In the genomic region with DNA sequence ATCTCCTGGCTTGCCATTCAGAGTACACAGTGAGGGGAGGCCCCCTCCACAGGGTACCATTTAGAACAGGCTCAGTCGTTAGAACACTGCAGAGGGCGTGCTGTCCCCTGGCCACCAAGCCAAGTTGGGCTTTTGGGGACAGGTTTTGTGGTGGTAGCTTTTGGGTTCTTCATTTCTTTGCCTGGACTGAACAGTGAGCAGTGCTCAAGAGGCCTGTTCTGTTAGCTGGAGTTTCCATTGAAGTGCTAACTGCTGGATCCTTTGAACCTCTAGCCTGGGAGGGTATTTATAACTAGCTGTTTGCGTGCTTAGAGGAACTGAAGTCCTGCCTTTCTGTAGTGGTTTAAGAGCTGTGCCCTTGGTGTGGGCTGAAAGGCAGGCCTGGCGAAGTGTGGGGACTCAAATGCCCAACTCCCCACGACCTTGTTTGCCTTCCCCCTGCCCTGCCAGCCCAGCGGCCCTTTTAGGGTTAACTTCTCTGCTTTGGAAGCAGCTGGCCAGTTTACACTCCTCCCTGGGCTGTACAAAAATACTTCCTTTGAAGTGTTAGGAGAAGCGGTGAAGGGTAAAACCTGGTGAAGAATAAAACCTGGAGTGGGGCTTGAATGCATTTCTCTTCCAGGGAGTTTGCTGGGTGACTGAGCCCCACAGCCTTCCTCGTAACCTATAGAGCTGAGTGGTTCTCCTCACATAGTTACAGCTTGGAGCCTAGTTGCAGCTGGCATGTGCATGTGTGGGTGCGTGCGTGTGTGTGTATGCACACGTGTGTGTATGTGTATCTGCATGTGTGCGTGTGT, we compare ENCODE assay signal across 8 cellular contexts. TPM values are rescaled to one million over a fixed set of nuclear protein-coding genes. Genes with fewer than 3 reads are reported as not detected.
DNase-seq lines count a peak whose midpoint lies in the region; ATAC-seq and TF ChIP-seq lines count a peak whose summit lies in the region.

No MANE protein-coding gene starts in this region.

- H3K9me3 ChIP-seq in right cardiac atrium (ENCODE audit: control insufficient read depth, low read length) = no peaks in the 10 kb centered on the region

- TF ChIP-seq POLR2A in GM18505 (IDR thresholded peaks at IDR 0.05; ENCODE audit: borderline replicate concordance, extremely low read depth, insufficient read depth, insufficient read length) = no peak

- no peaks in the 10 kb centered on the region for H3K27me3 ChIP-seq in right cardiac atrium (ENCODE audit: control insufficient read depth, insufficient read depth)

- peak overlapping the region; percentile 96 for H3K27ac ChIP-seq in right cardiac atrium (ENCODE audit: low read length)

- no peak overlapping the region for H3K4me3 ChIP-seq in right cardiac atrium (ENCODE audit: low read length)

- 40% methylated on average over 12 of the region's 12 CpGs for WGBS in right cardiac atrium

- peak; percentile 60 for DNase-seq in HuH-7 (ENCODE audit: low spot score)
- peak; percentile 69 for DNase-seq in SK-N-DZ (ENCODE audit: low spot score)
- peak in 1 of 3 donors; percentile 64 for DNase-seq in right cardiac atrium
- peak; percentile 52 for DNase-seq in smooth muscle cell of the brain vasculature (ENCODE audit: low read depth, low spot score)

- peaks cover 2% of the 10 kb centered on the region for H3K4me1 ChIP-seq in right cardiac atrium (ENCODE audit: control insufficient read depth, insufficient read depth, low read length)

- peak; percentile 82 for ATAC-seq in right cardiac atrium
- ATAC-seq in GM18909 (IDR thresholded peaks at IDR 0.05; ENCODE audit: poor library complexity, unreplicated experiment) = no peak
- no peak for ATAC-seq in GM18505 (IDR thresholded peaks at IDR 0.05; ENCODE audit: unreplicated experiment)
- no peak for ATAC-seq in GM19395 (IDR thresholded peaks at IDR 0.05; ENCODE audit: unreplicated experiment)
- ATAC-seq in GM21423 (IDR thresholded peaks at IDR 0.05; ENCODE audit: unreplicated experiment) = no peak

- intact Hi-C loops in right cardiac atrium (cut with DNase I) = no loop called here

RNA-seq across cellular contexts. Expression of gene ZNRF3, which starts 34.6 kb away (rescaled TPM):
- polyA plus RNA-seq in SK-N-DZ (2014; cell fraction: cytosol; rRNA removed) = 10.8 and 10.9 TPM in 2 replicates
- 6.6 and 8.7 TPM in 2 replicates for polyA plus RNA-seq in SK-N-DZ (2014; cell fraction: nucleus; rRNA removed)
- total RNA-seq in right cardiac atrium = 1 to 10 TPM; 8.4 to 9.4 (median 8.8) TPM
- polyA plus RNA-seq in right cardiac atrium = 4.0 TPM

Comparison
In these comparisons a context has a peak if more than half of its experiments do, and no peak if none do; other contexts are left out.
1. ATAC-seq: peak in right cardiac atrium (2 of 2); none in GM18909 (single experiment), GM18505 (single experiment), GM19395 (single experiment) and GM21423 (single experiment).